10 cellular contexts compared by ENCODE assay signal in the genomic region with DNA sequence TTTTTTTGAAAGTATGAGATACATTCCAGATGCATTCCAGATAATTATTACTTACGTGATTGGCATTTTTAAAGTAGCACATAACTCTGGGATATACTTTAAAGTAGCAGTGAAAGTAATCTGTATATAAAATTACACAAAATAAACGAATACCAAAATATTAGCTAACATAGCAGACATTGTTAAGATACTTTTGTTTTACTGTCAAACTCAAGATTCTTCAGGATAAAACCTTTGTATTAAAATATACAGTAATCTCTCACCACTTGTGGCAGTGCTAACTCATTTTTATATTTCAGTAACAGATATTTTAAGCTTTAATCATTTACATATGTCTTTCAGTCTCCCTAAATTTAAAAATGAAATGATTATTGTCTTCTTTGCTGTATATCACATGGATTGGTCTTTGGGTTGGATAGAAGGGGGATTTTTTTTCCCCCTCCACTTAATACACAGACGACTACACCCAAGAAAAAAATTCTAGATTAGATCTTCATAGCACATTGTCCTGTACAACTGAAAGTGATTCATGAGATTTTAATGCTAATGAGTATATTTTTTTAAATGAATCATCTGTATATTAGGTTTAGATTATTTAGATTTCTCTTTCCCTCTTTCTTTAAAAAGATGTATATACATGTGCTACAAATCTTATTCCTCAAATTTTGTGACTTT. TPM values are rescaled to one million over a fixed set of nuclear protein-coding genes. Genes with fewer than 3 reads are reported as not detected.
A peak's percentile ranks its signal among the peaks of the same experiment; 100 is the strongest.
DNase-seq lines count a peak whose midpoint lies in the region; ATAC-seq lines count a peak whose summit lies in the region.
"Had no signal": no experiment of that assay in that cellular context is flagged by ENCODE, and none has a peak within 500 bp of the region (broad histone marks: within the 10 kb centered on the region; RNA-seq: fewer than 3 reads in every experiment).

No MANE protein-coding gene starts in this region.

- H3K4me1 Mint-ChIP-seq in activated T-helper 1 cell treated with anti-CD3 and anti-CD28 coated beads, Interleukin-12 subunit alpha, Interleukin-12 subunit beta, Interleukin-2, Interleukin-4 antibody, amounts not matched to agents 30 ng/mL and 10 ng/mL and 1 ng/mL, durations not matched to agents 14 hours and 24 hours and 36 hours (ENCODE audit: low read depth), result peaks cover 53% of the 10 kb centered on the region
- peaks cover 65 to 77% of the 10 kb centered on the region in 2 donors for H3K4me1 Mint-ChIP-seq in immature natural killer cell

- DNase-seq in A172 (ENCODE audit: low spot score) (peak; percentile 4), ELR (ENCODE audit: low read depth) (peak; percentile 71), immature natural killer cell (no peak), amniotic stem cell (lab: John Stamatoyannopoulos, UW) (no peak), D341Med (ENCODE audit: low spot score) (no peak), NCI-H128 (lab: John Stamatoyannopoulos, UW; ENCODE audit: unreplicated experiment) (no peak)
- DNase-seq in activated T-helper 1 cell treated with anti-CD3 and anti-CD28 coated beads, Interleukin-12 subunit alpha, Interleukin-12 subunit beta, Interleukin-2, Interleukin-4 antibody, amounts not matched to agents 30 ng/mL and 10 ng/mL and 1 ng/mL, durations not matched to agents 14 hours and 24 hours and 36 hours (ENCODE audit: low spot score), result no peak
- DNase-seq: ovary; stimulated activated CD4-positive, alpha-beta T cell treated with anti-CD3 and anti-CD28 coated beads, Interleukin-4, amount 100 ng/mL, for 4 hours had no signal

- no peaks in the 10 kb centered on the region for H3K9me3 Mint-ChIP-seq in activated T-helper 1 cell treated with anti-CD3 and anti-CD28 coated beads, Interleukin-12 subunit alpha, Interleukin-12 subunit beta, Interleukin-2, Interleukin-4 antibody, amounts not matched to agents 30 ng/mL and 10 ng/mL and 1 ng/mL, durations not matched to agents 14 hours and 24 hours and 36 hours
- H3K9me3 Mint-ChIP-seq in immature natural killer cell, result no peaks in the 10 kb centered on the region

- peaks cover 18% of the 10 kb centered on the region for H3K36me3 Mint-ChIP-seq in activated T-helper 1 cell treated with anti-CD3 and anti-CD28 coated beads, Interleukin-12 subunit alpha, Interleukin-12 subunit beta, Interleukin-2, Interleukin-4 antibody, amounts not matched to agents 30 ng/mL and 10 ng/mL and 1 ng/mL, durations not matched to agents 14 hours and 24 hours and 36 hours (ENCODE audit: low read depth)
- peaks cover 0 to 2% (median 0%) of the 10 kb centered on the region in 3 donors for H3K36me3 Mint-ChIP-seq in immature natural killer cell

- intact Hi-C loops in activated T-helper 1 cell treated with anti-CD3 and anti-CD28 coated beads, Interleukin-12 subunit alpha, Interleukin-12 subunit beta, Interleukin-2, Interleukin-4 antibody, amounts not matched to agents 30 ng/mL and 10 ng/mL and 1 ng/mL, durations not matched to agents 14 hours and 24 hours and 36 hours (cut with micrococcal nuclease), result no loop called here

- H3K27me3 Mint-ChIP-seq in activated T-helper 1 cell treated with anti-CD3 and anti-CD28 coated beads, Interleukin-12 subunit alpha, Interleukin-12 subunit beta, Interleukin-2, Interleukin-4 antibody, amounts not matched to agents 30 ng/mL and 10 ng/mL and 1 ng/mL, durations not matched to agents 14 hours and 24 hours and 36 hours (ENCODE audit: insufficient read depth), result no peaks in the 10 kb centered on the region
- no peaks in the 10 kb centered on the region for H3K27me3 Mint-ChIP-seq in immature natural killer cell (ENCODE audit: low read depth in 3 of 3)

- H3K4me3 Mint-ChIP-seq in activated T-helper 1 cell treated with anti-CD3 and anti-CD28 coated beads, Interleukin-12 subunit alpha, Interleukin-12 subunit beta, Interleukin-2, Interleukin-4 antibody, amounts not matched to agents 30 ng/mL and 10 ng/mL and 1 ng/mL, durations not matched to agents 14 hours and 24 hours and 36 hours, result no peak overlapping the region
- H3K4me3 Mint-ChIP-seq in immature natural killer cell, result peak overlapping the region in 1 of 5 donors; percentile 5

- H3K27ac Mint-ChIP-seq in activated T-helper 1 cell treated with anti-CD3 and anti-CD28 coated beads, Interleukin-12 subunit alpha, Interleukin-12 subunit beta, Interleukin-2, Interleukin-4 antibody, amounts not matched to agents 30 ng/mL and 10 ng/mL and 1 ng/mL, durations not matched to agents 14 hours and 24 hours and 36 hours, result peak overlapping the region; percentile 8
- H3K27ac Mint-ChIP-seq in immature natural killer cell, result peak overlapping the region; percentile 21 to 82 (median 42)

- no peak for ATAC-seq in GM19397 (IDR thresholded peaks at IDR 0.05; ENCODE audit: unreplicated experiment)

RNA-seq across cellular contexts. Expression of gene EBLN2, which starts 24.6 kb away (rescaled TPM):
- 0.41 and 2.1 TPM in 2 replicates for total RNA-seq in A172 (2014; rRNA removed; shearing (Covaris generic))
- total RNA-seq in activated T-helper 1 cell treated with anti-CD3 and anti-CD28 coated beads, Interleukin-12 subunit alpha, Interleukin-12 subunit beta, Interleukin-2, Interleukin-4 antibody, amounts not matched to agents 30 ng/mL and 10 ng/mL and 1 ng/mL, durations not matched to agents 14 hours and 24 hours and 36 hours, result 8.4 and 9.6 TPM in 2 replicates
- 1 to 10 TPM in 1 of 3 donors, under 1 TPM in 2; 0.16 to 2.1 (median 0.18) TPM for polyA plus RNA-seq in immature natural killer cell

RNA-seq across cellular contexts. Expression of gene PPP4R2, which starts 40.2 kb away (rescaled TPM):
- total RNA-seq in A172 (2014; rRNA removed; shearing (Covaris generic)), result 54.8 and 69.0 TPM in 2 replicates
- 113 and 125 TPM in 2 replicates for total RNA-seq in activated T-helper 1 cell treated with anti-CD3 and anti-CD28 coated beads, Interleukin-12 subunit alpha, Interleukin-12 subunit beta, Interleukin-2, Interleukin-4 antibody, amounts not matched to agents 30 ng/mL and 10 ng/mL and 1 ng/mL, durations not matched to agents 14 hours and 24 hours and 36 hours
- polyA plus RNA-seq in immature natural killer cell, result 10 to 100 TPM; 27.6 to 47.3 (median 44.9) TPM

Comparison
In these comparisons a context has a peak if more than half of its experiments do, and no peak if none do; other contexts are left out.
1. DNase-seq: peak in A172 (single experiment) and ELR (single experiment); none in activated T-helper 1 cell treated with anti-CD3 and anti-CD28 coated beads, Interleukin-12 subunit alpha, Interleukin-12 subunit beta, Interleukin-2, Interleukin-4 antibody, amounts not matched to agents 30 ng/mL and 10 ng/mL and 1 ng/mL, durations not matched to agents 14 hours and 24 hours and 36 hours (single experiment), immature natural killer cell (0 of 3), amniotic stem cell (single experiment), D341Med (single experiment) and NCI-H128 (single experiment).